In genomic region chr20:63254237-63254535, GRCh38 we compare ENCODE assay signal across 13 cellular contexts. TPM values are rescaled to one million over a fixed set of nuclear protein-coding genes. Genes with fewer than 3 reads are reported as not detected.
A peak's percentile ranks its signal among the peaks of the same experiment; 100 is the strongest.
DNase-seq lines count a peak whose midpoint lies in the region; ATAC-seq, FAIRE-seq and TF ChIP-seq lines count a peak whose summit lies in the region.
"Had no signal": no experiment of that assay in that cellular context is flagged by ENCODE, and none has a peak within 500 bp of the region (broad histone marks: within the 10 kb centered on the region; RNA-seq: fewer than 3 reads in every experiment).

NKAIN4 (minus strand) TSS chr20:63254463; CDS start chr20:63254450, 13 bp downstream.

- no peaks in the 10 kb centered on the region; the same call in 1 of the 2 replicates for H3K9me3 ChIP-seq in NT2/D1 (ENCODE audit: insufficient read depth, low read length)

- peaks cover 41% of the 10 kb centered on the region for H3K27me3 ChIP-seq in NT2/D1 (ENCODE audit: insufficient read depth, insufficient read length)

- H3K4me3 ChIP-seq in AG04449 (ENCODE audit: low read depth, low read length), result peak within 1 kb of the TSS; percentile 15; the same call in 1 of the 2 replicates
- peak within 1 kb of the TSS; percentile 64 for H3K4me3 ChIP-seq in NT2/D1 (ENCODE audit: insufficient read length, low read depth)

- H3K36me3 ChIP-seq in NT2/D1 (ENCODE audit: insufficient read depth, insufficient read length, low read length), result peaks cover 3% of the 10 kb centered on the region

- DNase-seq in AG04449 (ENCODE audit: low read depth, low spot score) (no peak), NT2/D1 (ENCODE audit: low read depth, low spot score) (no peak), frontal cortex (ENCODE audit: low spot score in 2 of 2) (no peak), occipital lobe (lab: John Stamatoyannopoulos, UW) (no peak), Ammon's horn (ENCODE audit: low spot score) (no peak), NOMO-1 treated with dmso at 0.1 percent for 144 hours (lab: John Stamatoyannopoulos, UW; ENCODE audit: unreplicated experiment) (no peak), posterior vena cava (ENCODE audit: low spot score) (no peak)
- DNase-seq: amniotic stem cell; CD4-positive, CD25-positive, alpha-beta regulatory T cell; erythroblast; MM.1S; NCI-H774 had no signal

- ATAC-seq in HG02973 (IDR thresholded peaks at IDR 0.05; ENCODE audit: unreplicated experiment), result no peak

- H3K9ac ChIP-seq in NT2/D1 (ENCODE audit: insufficient read length, low read depth), result peak within 1 kb of the TSS; percentile 84

- peaks cover 46% of the 10 kb centered on the region for H3K4me1 ChIP-seq in NT2/D1 (ENCODE audit: insufficient read depth, insufficient read length)

- CTCF ChIA-PET in AG04449 (lab: Yijun Ruan, JAX), result interaction anchor here (0.9 to 5.8 kb wide), 3 partner anchors 23 to 33 kb away, joined by 3 to 79 read pairs (median 7); no protein-coding TSS in a partner anchor

- FAIRE-seq in frontal cortex (lab: Jason Lieb, UNC), result no peak

- TF ChIP-seq CTCF in AG04449 (IDR thresholded peaks at IDR 0.05; ENCODE audit: insufficient read depth, low read length, missing control alignments), result no peak

- POLR2A ChIA-PET in AG04449 (lab: Yijun Ruan, JAX), result no interaction called here

- intact Hi-C loops in posterior vena cava (cut with DNase I), result no loop called here

RNA-seq across cellular contexts. Expression of gene NKAIN4, which starts in this region (rescaled TPM):
- total RNA-seq in frontal cortex (14.7 TPM), occipital lobe (14.2 TPM), posterior vena cava (not detected)
- total RNA-seq: CD4-positive, CD25-positive, alpha-beta regulatory T cell had no signal

Comparison
In these comparisons a context has a peak if more than half of its experiments do, and no peak if none do; other contexts are left out.
1. RNA of gene NKAIN4 (total RNA-seq): 14.7 TPM in frontal cortex (single experiment) and 14.2 TPM in occipital lobe (single experiment); not detected in posterior vena cava; every median in the first group is over 10 times any median in the second.